ENCODE assay signal across 8 cellular contexts in the genomic region with DNA sequence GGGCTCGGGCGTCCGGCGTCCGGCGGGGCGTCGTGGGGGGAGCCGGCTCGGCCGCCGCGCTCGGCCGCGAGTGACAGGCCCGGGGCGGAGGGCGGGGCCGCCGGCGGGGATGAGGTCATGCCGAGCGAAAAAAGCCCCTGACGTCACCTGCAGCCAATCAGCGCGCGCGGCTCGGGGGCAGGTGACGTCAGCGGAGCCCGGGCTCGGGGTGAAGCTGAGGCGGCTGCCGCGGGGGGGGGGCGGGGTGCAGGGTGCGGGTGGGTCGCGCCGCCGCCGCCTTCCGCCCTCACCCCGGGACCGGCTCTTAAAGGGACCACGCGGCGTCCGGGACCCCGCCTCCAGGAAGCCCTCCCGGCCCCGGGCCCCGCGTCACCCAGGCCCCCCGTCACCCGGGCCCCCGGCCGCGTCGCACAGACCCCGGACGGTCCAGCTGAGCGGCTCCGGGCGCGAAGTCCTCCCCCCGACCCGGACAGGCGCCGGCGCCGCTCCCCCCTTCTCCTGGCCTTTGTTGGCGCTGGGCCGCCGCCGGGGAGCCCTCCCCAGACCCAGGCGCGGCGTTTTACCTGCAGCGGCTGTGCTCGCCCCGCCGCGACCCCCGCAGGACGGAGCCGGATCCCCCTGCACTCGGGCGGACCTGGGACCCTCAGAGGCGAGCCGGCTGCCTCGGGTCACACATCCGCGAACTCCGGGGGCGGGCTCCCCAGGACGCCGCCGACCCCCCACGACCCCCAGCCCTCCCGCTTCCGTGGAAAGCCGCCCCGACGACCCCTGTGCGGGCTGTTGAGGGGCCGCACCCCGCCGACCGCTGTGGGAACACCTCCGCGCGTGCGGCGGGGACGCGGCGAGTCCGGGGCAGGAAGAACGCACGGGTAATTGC. TPM values are rescaled to one million over a fixed set of nuclear protein-coding genes. Genes with fewer than 3 reads are reported as not detected.
A peak's percentile ranks its signal among the peaks of the same experiment; 100 is the strongest.
DNase-seq lines count a peak whose midpoint lies in the region; ATAC-seq lines count a peak whose summit lies in the region.

A gene with protein sequence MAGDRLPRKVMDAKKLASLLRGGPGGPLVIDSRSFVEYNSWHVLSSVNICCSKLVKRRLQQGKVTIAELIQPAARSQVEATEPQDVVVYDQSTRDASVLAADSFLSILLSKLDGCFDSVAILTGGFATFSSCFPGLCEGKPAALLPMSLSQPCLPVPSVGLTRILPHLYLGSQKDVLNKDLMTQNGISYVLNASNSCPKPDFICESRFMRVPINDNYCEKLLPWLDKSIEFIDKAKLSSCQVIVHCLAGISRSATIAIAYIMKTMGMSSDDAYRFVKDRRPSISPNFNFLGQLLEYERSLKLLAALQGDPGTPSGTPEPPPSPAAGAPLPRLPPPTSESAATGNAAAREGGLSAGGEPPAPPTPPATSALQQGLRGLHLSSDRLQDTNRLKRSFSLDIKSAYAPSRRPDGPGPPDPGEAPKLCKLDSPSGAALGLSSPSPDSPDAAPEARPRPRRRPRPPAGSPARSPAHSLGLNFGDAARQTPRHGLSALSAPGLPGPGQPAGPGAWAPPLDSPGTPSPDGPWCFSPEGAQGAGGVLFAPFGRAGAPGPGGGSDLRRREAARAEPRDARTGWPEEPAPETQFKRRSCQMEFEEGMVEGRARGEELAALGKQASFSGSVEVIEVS (minus strand): TSS at position 72 of the 877 bp plus-strand sequence. CDS start 6,445 bp downstream, outside the sequence.

- WGBS in esophagus, 2 donors: 1% methylated on average over 68 to 123 of the region's 123 CpGs

- H3K27me3 ChIP-seq in esophagus (ENCODE audit: control insufficient read depth in 1 of 2, insufficient read depth in 2 of 2, low read length in 2 of 2): peaks cover 0 to 2% of the 10 kb centered on the region in 2 donors

- no peaks in the 10 kb centered on the region for H3K9me3 Mint-ChIP-seq in activated T-cell treated with anti-CD3 and anti-CD28 coated beads, Interleukin-2, amount 50 U/mL, for 72 hours

- H3K27ac Mint-ChIP-seq in activated T-cell treated with anti-CD3 and anti-CD28 coated beads, Interleukin-2, amount 50 U/mL, for 72 hours: no peak within 1 kb of the TSS

- H3K4me3 Mint-ChIP-seq in activated T-cell treated with anti-CD3 and anti-CD28 coated beads, Interleukin-2, amount 50 U/mL, for 72 hours: peak within 1 kb of the TSS; percentile 64 to 79

- no peaks in the 10 kb centered on the region for H3K36me3 Mint-ChIP-seq in activated T-cell treated with anti-CD3 and anti-CD28 coated beads, Interleukin-2, amount 50 U/mL, for 72 hours (ENCODE audit: insufficient read depth in 2 of 2)

- no peaks in the 10 kb centered on the region for H3K36me3 ChIP-seq in esophagus (ENCODE audit: control insufficient read depth in 2 of 2, insufficient read depth in 2 of 2, low read length in 1 of 2)

- peak within 1 kb of the TSS; percentile 51 to 52 for H3K4me3 ChIP-seq in esophagus (ENCODE audit: low read depth in 1 of 2, low read length in 2 of 2)

- H3K4me1 ChIP-seq in esophagus (ENCODE audit: control insufficient read depth in 2 of 2, insufficient read depth in 2 of 2, low read length in 1 of 2): peaks cover 7 to 9% of the 10 kb centered on the region in 2 donors

- peaks cover 7% of the 10 kb centered on the region for H3K27me3 Mint-ChIP-seq in activated T-cell treated with anti-CD3 and anti-CD28 coated beads, Interleukin-2, amount 50 U/mL, for 72 hours (ENCODE audit: low read depth)

- H3K4me1 Mint-ChIP-seq in activated T-cell treated with anti-CD3 and anti-CD28 coated beads, Interleukin-2, amount 50 U/mL, for 72 hours (ENCODE audit: low read depth): peaks cover 8% of the 10 kb centered on the region

- no peaks in the 10 kb centered on the region for H3K9me3 ChIP-seq in esophagus (ENCODE audit: control insufficient read depth in 2 of 2, insufficient read depth in 1 of 2, low read depth in 1 of 2, low read length in 1 of 2)

- DNase-seq in A172 (ENCODE audit: low spot score) (peak; percentile 69), HUDEP-2 (lab: John Stamatoyannopoulos, UW; ENCODE audit: unreplicated experiment in 76 of 76) (peak in 63 of 76 experiments; percentile 3 to 79 (median 55)), OCI-M1 (lab: John Stamatoyannopoulos, UW) (peak; percentile 87), mucosa of gallbladder (ENCODE audit: low spot score) (peak; percentile 94)
- DNase-seq in activated T-cell treated with anti-CD3 and anti-CD28 coated beads, Interleukin-2, amount 50 U/mL, for 72 hours: peak; percentile 94 to 96
- peak; percentile 82 to 83 for DNase-seq in stimulated activated CD8-positive, alpha-beta memory T cell treated with anti-CD3 and anti-CD28 coated beads, Interleukin-15, amount 100 ng/mL, for 48 hours (ENCODE audit: low read depth in 2 of 2)

- H3K27ac ChIP-seq in esophagus (ENCODE audit: low read depth in 2 of 2, low read length in 1 of 2): peak within 1 kb of the TSS; percentile 31 to 36

- ATAC-seq in GM18909 (IDR thresholded peaks at IDR 0.05; ENCODE audit: poor library complexity, unreplicated experiment): peak; percentile 64
- ATAC-seq in activated T-cell treated with anti-CD3 and anti-CD28 coated beads, Interleukin-2, amount 50 U/mL, for 72 hours (replicated peaks in 1 of 2): peak; percentile 75 to 79

RNA-seq across cellular contexts. Expression of the gene that starts here (rescaled TPM):
- total RNA-seq in A172 (2014; rRNA removed; shearing (Covaris generic)): 2.9 and 5.1 TPM in 2 replicates
- total RNA-seq in activated T-cell treated with anti-CD3 and anti-CD28 coated beads, Interleukin-2, amount 50 U/mL, for 72 hours: 1 to 10 TPM; 2.8 to 5.1 TPM
- polyA plus RNA-seq in esophagus: under 1 TPM; 0.69 to 0.84 TPM
- total RNA-seq in mucosa of gallbladder: 35.6 TPM

Comparison
In these comparisons a context has a peak if more than half of its experiments do, and no peak if none do; other contexts are left out.
1. Peak in every context shown above with its lines: DNase-seq, ATAC-seq, H3K4me3 ChIP-seq and H3K27ac ChIP-seq.